Comparison of ENCODE assay signal across 10 cellular contexts in genomic region chr6:79525272-79526100, GRCh38. TPM values are rescaled to one million over a fixed set of nuclear protein-coding genes. Genes with fewer than 3 reads are reported as not detected.
DNase-seq lines count a peak whose midpoint lies in the region; ATAC-seq and TF ChIP-seq lines count a peak whose summit lies in the region.
"Had no signal": no experiment of that assay in that cellular context is flagged by ENCODE, and none has a peak within 500 bp of the region (broad histone marks: within the 10 kb centered on the region; RNA-seq: fewer than 3 reads in every experiment).

No MANE protein-coding gene starts in this region.

- no peak overlapping the region for H4K8ac ChIP-seq in neuronal stem cell (ENCODE audit: low read depth, low read length)

- H3K9me3 ChIP-seq in Caco-2 (no peaks in the 10 kb centered on the region), SJSA1 (replicated peaks) (no peaks in the 10 kb centered on the region), neuronal stem cell (replicated peaks in 1 of 2; ENCODE audit: control insufficient read depth in 2 of 2, insufficient read depth in 1 of 2, low read depth in 1 of 2, low read length in 2 of 2) (peaks cover 0 to 7% of the 10 kb centered on the region in 2 donors)
- H3K9me3 ChIP-seq: thoracic aorta had no signal

- H2BK120ac ChIP-seq in neuronal stem cell (ENCODE audit: low read depth, low read length), result no peak overlapping the region

- H2BK15ac ChIP-seq in neuronal stem cell (ENCODE audit: low read length), result no peak overlapping the region

- no peak overlapping the region for H3K18ac ChIP-seq in neuronal stem cell (ENCODE audit: low read length)

- H3K27me3 ChIP-seq in Caco-2 (replicated peaks; ENCODE audit: control insufficient read depth, insufficient read depth, low read length) (no peaks in the 10 kb centered on the region), SJSA1 (replicated peaks) (no peaks in the 10 kb centered on the region), neuronal stem cell (ENCODE audit: control insufficient read depth in 3 of 3, insufficient read depth in 3 of 3, low read depth in 1 of 3, low read length in 3 of 3) (no peaks in the 10 kb centered on the region)

- H3K4me3 ChIP-seq in Caco-2 (ENCODE audit: low read depth, low read length) (peak overlapping the region; percentile 17), SJSA1 (no peak overlapping the region), fibroblast of villous mesenchyme (ENCODE audit: low read depth, low read length) (no peak overlapping the region), neuronal stem cell (ENCODE audit: low read length in 2 of 2) (no peak overlapping the region)
- H3K4me3 ChIP-seq: thoracic aorta had no signal

- no peak overlapping the region for H3K4ac ChIP-seq in neuronal stem cell (ENCODE audit: low read length)

- DNase-seq in Caco-2 (peak; percentile 87 to 93), SJSA1 (ENCODE audit: low read depth in 1 of 2, low spot score in 2 of 2) (peak in 1 of 2 experiments; percentile 23), fibroblast of villous mesenchyme (ENCODE audit: low read depth) (peak; percentile 30), neuronal stem cell (ENCODE audit: low spot score) (no peak), NCI-H2081 (lab: John Stamatoyannopoulos, UW) (no peak)
- no peak for DNase-seq in stimulated activated CD4-positive, alpha-beta T cell treated with anti-CD3 and anti-CD28 coated beads, Interleukin-15, amount 100 ng/mL, for 24 hours
- DNase-seq: activated T-cell treated with anti-CD3 and anti-CD28 coated beads, Interleukin-2, amount 50 U/mL, for 24 hours had no signal

- no peak overlapping the region for H3K14ac ChIP-seq in neuronal stem cell (ENCODE audit: low read length)

- H3K4me2 ChIP-seq in neuronal stem cell (ENCODE audit: insufficient read depth, low read length, poor library complexity, severe bottlenecking), result no peak overlapping the region

- H3K4me1 ChIP-seq in Caco-2 (peaks cover 52% of the 10 kb centered on the region), SJSA1 (replicated peaks) (peaks cover 12% of the 10 kb centered on the region), neuronal stem cell (ENCODE audit: control insufficient read depth in 2 of 2, insufficient read depth in 1 of 2, low read depth in 1 of 2, low read length in 2 of 2) (peaks cover 0 to 3% of the 10 kb centered on the region in 2 donors)

- no CpG with 5 or more reads among the region's 12 CpGs for WGBS in neuronal stem cell (ENCODE audit: extremely low coverage in 2 of 2, insufficient read length in 2 of 2, insufficient replicate concordance in 1 of 2), 2 donors

- H3K27ac Mint-ChIP-seq in Caco-2 (ENCODE audit: unreplicated experiment), result peak overlapping the region; percentile 84
- H3K27ac Mint-ChIP-seq: activated T-cell treated with anti-CD3 and anti-CD28 coated beads, Interleukin-2, amount 50 U/mL, for 24 hours had no signal

- BruUV-seq in Caco-2 (replicated peaks; lab: Mats Ljungman, UMichigan), result TSS peak; percentile 75

- H2AFZ ChIP-seq in neuronal stem cell (ENCODE audit: low read length), result no peak overlapping the region

- H3K4me1 Mint-ChIP-seq in Caco-2 (ENCODE audit: low read depth, unreplicated experiment), result peaks cover 32% of the 10 kb centered on the region

- H2AK5ac ChIP-seq in neuronal stem cell (ENCODE audit: low read depth, low read length), result no peak overlapping the region

- peak overlapping the region; percentile 21; the same call in 1 of the 2 replicates for H3K27ac ChIP-seq in SJSA1
- peak overlapping the region; percentile 66 for H3K27ac ChIP-seq in neuronal stem cell (replicated peaks; ENCODE audit: low read length)
- H3K27ac ChIP-seq: thoracic aorta had no signal

- H4K91ac ChIP-seq in neuronal stem cell (ENCODE audit: low read depth, low read length, poor library complexity), result no peak overlapping the region

- H3K27me3 Mint-ChIP-seq in Caco-2 (ENCODE audit: insufficient read depth, unreplicated experiment), result no peaks in the 10 kb centered on the region

- peaks cover 9% of the 10 kb centered on the region for H3K9me3 Mint-ChIP-seq in Caco-2 (ENCODE audit: unreplicated experiment)
- H3K9me3 Mint-ChIP-seq: activated T-cell treated with anti-CD3 and anti-CD28 coated beads, Interleukin-2, amount 50 U/mL, for 24 hours had no signal

- POLR2A ChIA-PET in Caco-2 (lab: Charles Lee), result no interaction called here

- TF ChIP-seq CTCF in Caco-2 (IDR thresholded peaks at IDR 0.05; ENCODE audit: insufficient read depth in 1 of 2, low read depth in 1 of 2, low read length in 1 of 2, severe bottlenecking in 1 of 2, unreplicated experiment in 1 of 2) (no peak), fibroblast of villous mesenchyme (IDR thresholded peaks at IDR 0.05; ENCODE audit: insufficient read depth, low read depth, low read length) (no peak)

- H3K36me3 Mint-ChIP-seq in Caco-2 (ENCODE audit: insufficient read depth, unreplicated experiment), result peaks cover 19% of the 10 kb centered on the region

- no peak overlapping the region for H3K23ac ChIP-seq in neuronal stem cell (ENCODE audit: low read depth, low read length, poor library complexity)

- H3K79me1 ChIP-seq in neuronal stem cell (ENCODE audit: low read depth, low read length), result no peaks in the 10 kb centered on the region

- peak overlapping the region; percentile 68 for H3K4me3 Mint-ChIP-seq in Caco-2 (ENCODE audit: unreplicated experiment)
- H3K4me3 Mint-ChIP-seq: activated T-cell treated with anti-CD3 and anti-CD28 coated beads, Interleukin-2, amount 50 U/mL, for 24 hours had no signal

- no peak for ATAC-seq in activated CD4-positive, CD25-positive, alpha-beta regulatory T cell treated with anti-CD3 and anti-CD28 coated beads, Interleukin-2, amount 50 U/mL, for 24 hours
- no peak for ATAC-seq in HG03045 (IDR thresholded peaks at IDR 0.05; ENCODE audit: unreplicated experiment)

- no peak overlapping the region for H3K9ac ChIP-seq in neuronal stem cell (ENCODE audit: low read depth, low read length, poor library complexity)

- H3K36me3 ChIP-seq in Caco-2 (ENCODE audit: control insufficient read depth, insufficient read depth, low read length) (no peaks in the 10 kb centered on the region), SJSA1 (no peaks in the 10 kb centered on the region), neuronal stem cell (replicated peaks in 1 of 2; ENCODE audit: control insufficient read depth in 2 of 2, insufficient read depth in 2 of 2, low read length in 2 of 2) (no peaks in the 10 kb centered on the region)
- H3K36me3 ChIP-seq: thoracic aorta had no signal

- no peak overlapping the region for H2BK5ac ChIP-seq in neuronal stem cell (ENCODE audit: low read length)

- intact Hi-C loops in Caco-2 (cut with micrococcal nuclease; ENCODE audit: unreplicated experiment), result loop anchor here (1.0 to 2.0 kb wide), 5 partner anchors 12 to 373 kb away; partner anchors contain the start of gene LCA5

- CTCF ChIA-PET in Caco-2 (lab: Charles Lee), result interaction anchor here (1.1 kb wide), 1 partner anchor 11 kb away, joined by 4 read pairs; the partner anchor contains the start of gene LCA5

- H2BK12ac ChIP-seq in neuronal stem cell (ENCODE audit: low read length), result no peak overlapping the region

RNA-seq across cellular contexts. Expression of gene LCA5, which starts 11.7 kb away (rescaled TPM):
- total RNA-seq in Caco-2 (2022), result 10.9 and 12.2 TPM in 2 replicates
- total RNA-seq in SJSA1 (2014; rRNA removed; shearing (Covaris generic)), result 10.1 and 10.2 TPM in 2 replicates
- 3.5 and 5.2 TPM in 2 replicates for total RNA-seq in fibroblast of villous mesenchyme
- polyA plus RNA-seq in neuronal stem cell (2013, experiment 1 of 2), result 6.9 TPM
- polyA plus RNA-seq in neuronal stem cell (2013, experiment 2 of 2), result 7.0 TPM

Comparison
In these comparisons a context has a peak if more than half of its experiments do, and no peak if none do; other contexts are left out.
1. DNase-seq: peak in Caco-2 (2 of 2) and fibroblast of villous mesenchyme (single experiment); none in neuronal stem cell (single experiment), stimulated activated CD4-positive, alpha-beta T cell treated with anti-CD3 and anti-CD28 coated beads, Interleukin-15, amount 100 ng/mL, for 24 hours (single experiment) and NCI-H2081 (0 of 2).